In the genomic region with DNA sequence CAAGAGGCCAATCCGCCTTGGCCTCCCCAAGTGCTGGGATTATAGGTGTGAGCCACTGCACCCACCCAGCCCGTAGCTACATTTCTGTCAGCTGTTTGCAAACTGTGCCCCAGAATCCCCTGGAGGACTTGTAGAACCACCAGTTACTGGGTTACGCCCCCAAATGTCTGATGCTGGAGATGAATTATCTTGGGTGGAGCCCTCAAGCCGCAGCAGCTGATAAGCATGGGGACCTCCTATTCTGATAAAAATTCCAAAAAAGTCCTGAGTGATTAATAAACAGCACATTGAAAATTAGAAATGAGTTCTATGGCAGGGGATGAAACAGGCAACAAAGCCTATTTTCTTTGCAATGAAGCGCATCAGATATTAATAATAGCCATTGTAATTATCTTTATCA, we compare ENCODE assay signal across 27 cellular contexts.
"Had no signal": no experiment of that assay in that cellular context is flagged by ENCODE, and none has a peak within 500 bp of the region (broad histone marks: within the 10 kb centered on the region; RNA-seq: fewer than 3 reads in every experiment).

No MANE protein-coding gene starts in this region.

- H3K27ac ChIP-seq: brain microvascular endothelial cell, coronary artery, dorsolateral prefrontal cortex, esophagus muscularis mucosa, gastroesophageal sphincter had no signal

- ATAC-seq: activated CD4-positive, alpha-beta T cell treated with anti-CD3 and anti-CD28 coated beads for 36 hours; activated T-cell treated with anti-CD3 and anti-CD28 coated beads, Interleukin-2, amount 50 U/mL, for 4 hours; activated T-helper 17 cell treated with anti-CD3 and anti-CD28 coated beads, Interleukin-2, amount 50 U/mL, for 72 hours; gastroesophageal sphincter; heart right ventricle; T-helper 17 cell had no signal

- H3K9me3 ChIP-seq: esophagus muscularis mucosa, gastroesophageal sphincter, heart right ventricle had no signal

- H3K4me3 ChIP-seq: coronary artery, dorsolateral prefrontal cortex, esophagus muscularis mucosa, gastroesophageal sphincter, heart right ventricle had no signal

- DNase-seq: activated CD4-positive, alpha-beta memory T cell treated with anti-CD3 and anti-CD28 coated beads for 36 hours; activated CD4-positive, alpha-beta T cell treated with anti-CD3 and anti-CD28 coated beads for 36 hours; activated CD4-positive, alpha-beta T cell treated with anti-CD3 and anti-CD28 coated beads, Interleukin-2, amount 10 ng/mL, durations not matched to agents 24 days and 14 days; activated CD4-positive, CD25-positive, alpha-beta regulatory T cell; activated CD4-positive, CD25-positive, alpha-beta regulatory T cell treated with anti-CD3 and anti-CD28 coated beads, Interleukin-2, amount 50 U/mL, for 72 hours; activated CD8-positive, alpha-beta memory T cell treated with anti-CD3 and anti-CD28 coated beads, Interleukin-2, amount 50 U/mL, for 48 hours; activated effector memory CD4-positive, alpha-beta T cell treated with Interleukin-2 at 50 U/mL for 16 hours; activated gamma-delta T cell treated with Interleukin-2 at 50 U/mL for 16 hours; activated naive CD4-positive, alpha-beta T cell treated with anti-CD3 and anti-CD28 coated beads, Interleukin-2, amount 50 U/mL, for 16 hours; activated naive CD4-positive, alpha-beta T cell treated with Interleukin-2 at 50 U/mL for 16 hours; activated T-cell treated with anti-CD3 and anti-CD28 coated beads for 4 hours; activated T-cell treated with anti-CD3 and anti-CD28 coated beads, Interleukin-2, amount 50 U/mL, for 4 hours; amniotic stem cell; anterior cingulate cortex; brain microvascular endothelial cell; dorsolateral prefrontal cortex; effector memory CD4-positive, alpha-beta T cell; endodermal cell; foreskin melanocyte; heart right ventricle; T-helper 1 cell; T-helper 17 cell; T1000 had no signal

- H3K27me3 ChIP-seq: brain microvascular endothelial cell, dorsolateral prefrontal cortex, esophagus muscularis mucosa, gastroesophageal sphincter, heart right ventricle had no signal
